Comparison of ENCODE assay signal across 9 cellular contexts in genomic region chr1:26281971-26282693, GRCh38. TPM values are rescaled to one million over a fixed set of nuclear protein-coding genes. Genes with fewer than 3 reads are reported as not detected.
DNase-seq lines count a peak whose midpoint lies in the region; ATAC-seq and TF ChIP-seq lines count a peak whose summit lies in the region.
"Had no signal": no experiment of that assay in that cellular context is flagged by ENCODE, and none has a peak within 500 bp of the region (broad histone marks: within the 10 kb centered on the region; RNA-seq: fewer than 3 reads in every experiment).

No MANE protein-coding gene starts in this region.

- no peak overlapping the region for H3K9ac ChIP-seq in PC-3 (ENCODE audit: low read length)

- POLR2A ChIA-PET in PC-3 (lab: Charles Lee; ENCODE audit: unreplicated experiment): no interaction called here

- H3K27ac ChIP-seq in PC-3 (ENCODE audit: low read length) (no peak overlapping the region), esophagus muscularis mucosa (replicated peaks in 1 of 4) (peak overlapping the region in 3 of 4 donors; percentile 27 to 98 (median 89)), foreskin keratinocyte (no peak overlapping the region)
- H3K27ac ChIP-seq: SK-N-MC had no signal

- peaks cover 14% of the 10 kb centered on the region for H3F3A ChIP-seq in PC-3 (ENCODE audit: low read length, unreplicated experiment)

- WGBS in esophagus muscularis mucosa: 66% methylated on average over 25 of the region's 30 CpGs

- no peak overlapping the region for H2AFZ ChIP-seq in PC-3 (ENCODE audit: low read length)

- TF ChIP-seq EP300 in esophagus muscularis mucosa (IDR thresholded peaks at IDR 0.05): no peak

- TF ChIP-seq CTCF in PC-3 (conservative IDR thresholded peaks at IDR 0.05; ENCODE audit: low read depth, low read length) (no peak), esophagus muscularis mucosa (IDR thresholded peaks at IDR 0.05) (no peak), foreskin keratinocyte (conservative IDR thresholded peaks at IDR 0.05) (no peak)

- ATAC-seq in PC-3 (no peak), foreskin keratinocyte (no peak), GM18870 (IDR thresholded peaks at IDR 0.05; ENCODE audit: unreplicated experiment) (no peak)

- H3K4me3 ChIP-seq in H7 (ENCODE audit: insufficient read depth, low read depth, low read length): no peak overlapping the region
- no peak overlapping the region for H3K4me3 ChIP-seq in PC-3 (ENCODE audit: low read length)
- H3K4me3 ChIP-seq in esophagus muscularis mucosa: peak overlapping the region in 1 of 4 donors; percentile 77
- H3K4me3 ChIP-seq: HAP-1, SK-N-MC had no signal

- peaks cover 66% of the 10 kb centered on the region for H3K4me1 ChIP-seq in PC-3 (ENCODE audit: insufficient read depth, low read length)
- peaks cover 65 to 94% (median 81%) of the 10 kb centered on the region in 4 donors for H3K4me1 ChIP-seq in esophagus muscularis mucosa
- peaks cover 24% of the 10 kb centered on the region for H3K4me1 ChIP-seq in foreskin keratinocyte

- CTCF ChIA-PET in PC-3 (lab: Charles Lee): no interaction called here

- peaks cover 9% of the 10 kb centered on the region; the same call in 1 of the 2 replicates for H4K20me1 ChIP-seq in PC-3 (ENCODE audit: low read length)

- no peak for TF ChIP-seq POLR2A in esophagus muscularis mucosa (IDR thresholded peaks at IDR 0.05; ENCODE audit: low read depth)

- DNase-seq in H7 (peak; percentile 96), PC-3 (no peak), esophagus muscularis mucosa (ENCODE audit: extremely low spot score) (no peak), retina (peak; percentile 68), foreskin keratinocyte (no peak), foreskin melanocyte (no peak)

- intact Hi-C loops in PC-3 (cut with micrococcal nuclease) (no loop called here), esophagus muscularis mucosa (cut with DNase I) (no loop called here)

- H3K27me3 ChIP-seq in H7 (ENCODE audit: control insufficient read depth, insufficient read depth, low read length) (no peaks in the 10 kb centered on the region), PC-3 (ENCODE audit: low read length) (no peaks in the 10 kb centered on the region), esophagus muscularis mucosa (no peaks in the 10 kb centered on the region), foreskin keratinocyte (no peaks in the 10 kb centered on the region)

- no peaks in the 10 kb centered on the region for H3K9me3 ChIP-seq in PC-3 (ENCODE audit: low read length)
- no peaks in the 10 kb centered on the region for H3K9me3 ChIP-seq in esophagus muscularis mucosa
- H3K9me3 ChIP-seq: HAP-1 had no signal

- H3K79me2 ChIP-seq in PC-3 (ENCODE audit: low read length): peaks cover 34% of the 10 kb centered on the region

- peak overlapping the region; percentile 94; the same call in 1 of the 2 replicates for H3K4me2 ChIP-seq in PC-3 (ENCODE audit: low read length)

- H3K9me2 ChIP-seq in PC-3 (replicated peaks; ENCODE audit: low read length): no peaks in the 10 kb centered on the region

- H3K36me3 ChIP-seq in H7 (replicated peaks; ENCODE audit: control insufficient read depth, insufficient read depth, low read length) (peaks cover 10% of the 10 kb centered on the region), PC-3 (ENCODE audit: low read depth, low read length) (peaks cover 20% of the 10 kb centered on the region), esophagus muscularis mucosa (peaks cover 0 to 41% (median 6%) of the 10 kb centered on the region in 4 donors)

- BruUV-seq in PC-3 (replicated peaks; lab: Mats Ljungman, UMichigan): no TSS peak

RNA-seq across cellular contexts. Expression of gene SH3BGRL3, which starts 2.2 kb away (rescaled TPM):
- total RNA-seq in H7 (2014; rRNA removed; shearing (Covaris generic)): 40.8 and 56.7 TPM in 2 replicates
- total RNA-seq in PC-3 (2014; rRNA removed) (181 and 193 TPM in 2 replicates), esophagus muscularis mucosa (10 to 100 TPM; 52.7 to 81.7 (median 59.8) TPM), foreskin keratinocyte (194 and 196 TPM in 2 replicates)
- polyA plus RNA-seq in foreskin keratinocyte: 543 and 549 TPM in 2 replicates

RNA-seq across cellular contexts. Expression of gene UBXN11, which starts 24.3 kb away (rescaled TPM):
- 13.4 and 14.6 TPM in 2 replicates for total RNA-seq in H7 (2014; rRNA removed; shearing (Covaris generic))
- total RNA-seq in PC-3 (2014; rRNA removed) (19.4 and 24.6 TPM in 2 replicates), esophagus muscularis mucosa (10 to 100 TPM in 2 of 4 donors, 1 to 10 TPM in 2; 7.1 to 13.3 (median 10.1) TPM), foreskin keratinocyte (5.6 and 9.9 TPM in 2 replicates)
- polyA plus RNA-seq in foreskin keratinocyte: 12.4 and 13.3 TPM in 2 replicates

RNA-seq across cellular contexts. Expression of gene CD52, which starts 35.6 kb away (rescaled TPM):
- 5.1 and 8.3 TPM in 2 replicates for total RNA-seq in H7 (2014; rRNA removed; shearing (Covaris generic))
- total RNA-seq in PC-3 (2014; rRNA removed): not detected in 2 replicates
- total RNA-seq in esophagus muscularis mucosa: 10 to 100 TPM in 1 of 4 donors, 1 to 10 TPM in 2, not detected in 1; 3.8 to 14.0 (median 7.1) TPM
- 0.25 TPM in 1 of 2 replicates, not detected in the other for total RNA-seq in foreskin keratinocyte
- 0.18 and 0.36 TPM in 2 replicates for polyA plus RNA-seq in foreskin keratinocyte

RNA-seq across cellular contexts. Expression of gene CEP85, which starts 48.1 kb away (rescaled TPM):
- 60.1 and 69.7 TPM in 2 replicates for total RNA-seq in H7 (2014; rRNA removed; shearing (Covaris generic))
- 30.6 and 30.8 TPM in 2 replicates for total RNA-seq in PC-3 (2014; rRNA removed)
- total RNA-seq in esophagus muscularis mucosa: 1 to 10 TPM; 3.0 to 6.3 (median 4.8) TPM
- total RNA-seq in foreskin keratinocyte: 18.9 and 22.2 TPM in 2 replicates
- polyA plus RNA-seq in foreskin keratinocyte: 9.7 and 12.0 TPM in 2 replicates

Comparison
In these comparisons a context has a peak if more than half of its experiments do, and no peak if none do; other contexts are left out.
1. DNase-seq: peak in H7 (single experiment) and retina (single experiment); none in PC-3 (single experiment), esophagus muscularis mucosa (single experiment), foreskin keratinocyte (0 of 2) and foreskin melanocyte (single experiment).
2. H3K27ac ChIP-seq: peak in esophagus muscularis mucosa (3 of 4); none in PC-3 (single experiment) and foreskin keratinocyte (single experiment).